Comparison of ENCODE assay signal across 8 cellular contexts in the genomic region with DNA sequence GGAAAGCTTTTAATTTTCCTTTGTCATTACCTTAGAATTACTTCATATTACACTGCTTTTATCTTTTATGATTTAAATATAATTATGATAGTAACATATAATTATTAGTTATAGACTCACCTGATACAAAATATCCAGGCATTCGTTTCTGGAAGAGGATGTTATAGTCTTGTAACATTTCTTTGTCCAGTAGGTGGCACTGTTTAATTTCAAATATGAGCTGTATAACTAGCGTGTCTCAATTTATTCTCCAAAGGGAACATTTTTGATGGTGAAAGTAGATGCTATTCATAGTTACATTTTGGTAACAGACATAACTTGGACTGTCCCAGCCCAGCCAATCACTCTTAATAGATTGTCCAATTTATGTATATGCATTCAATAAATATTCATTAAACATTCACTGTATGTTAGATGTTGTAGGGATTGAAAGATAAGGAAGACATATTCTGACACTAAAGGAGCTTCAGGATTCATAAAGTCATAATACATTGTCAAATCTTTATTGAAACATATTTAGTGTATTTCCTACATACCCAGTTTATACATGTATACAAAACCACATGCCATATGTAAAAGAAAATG. TPM values are rescaled to one million over a fixed set of nuclear protein-coding genes. Genes with fewer than 3 reads are reported as not detected.
A peak's percentile ranks its signal among the peaks of the same experiment; 100 is the strongest.
DNase-seq lines count a peak whose midpoint lies in the region; ATAC-seq, FAIRE-seq and TF ChIP-seq lines count a peak whose summit lies in the region.

No MANE protein-coding gene starts in this region.

- FAIRE-seq in astrocyte (lab: Jason Lieb, UNC): no peak

- H3K4me2 ChIP-seq in astrocyte (ENCODE audit: low read length): no peak overlapping the region

- TF ChIP-seq CTCF in AG04450 (IDR thresholded peaks at IDR 0.05; ENCODE audit: low read depth, low read length) (peak; percentile 62), astrocyte (IDR thresholded peaks at IDR 0.05; ENCODE audit: insufficient read depth, low read depth, low read length) (peak; percentile 53), stomach (IDR thresholded peaks at IDR 0.05) (peak in 5 of 7 experiments; percentile 13 to 58 (median 51))

- H3K4me1 Mint-ChIP-seq in astrocyte (ENCODE audit: low read depth, unreplicated experiment): no peaks in the 10 kb centered on the region

- peaks cover 4% of the 10 kb centered on the region for H3K27me3 Mint-ChIP-seq in astrocyte (ENCODE audit: low read depth, unreplicated experiment)

- no peaks in the 10 kb centered on the region for H4K20me1 ChIP-seq in astrocyte (ENCODE audit: insufficient read depth, low read length)

- H3K36me3 Mint-ChIP-seq in astrocyte (ENCODE audit: low read depth, unreplicated experiment): no peaks in the 10 kb centered on the region

- intact Hi-C loops in stomach (cut with DNase I; ENCODE audit: low total_unique reads): no loop called here

- H2AFZ ChIP-seq in astrocyte (ENCODE audit: low read depth, low read length): no peak overlapping the region

- POLR2A ChIA-PET in AG04450 (lab: Yijun Ruan, JAX): no interaction called here

- no peak overlapping the region for H3K4me3 Mint-ChIP-seq in astrocyte (ENCODE audit: unreplicated experiment)

- no peak for TF ChIP-seq EP300 in stomach (IDR thresholded peaks at IDR 0.05)

- CTCF ChIA-PET in AG04450 (lab: Charles Lee): interaction anchor here (0.5 to 4.9 kb wide), 55 partner anchors 9 to 1891 kb away, joined by 3 to 66 read pairs (median 4); a partner anchor contains a TSS

- H3K79me2 ChIP-seq in astrocyte (ENCODE audit: insufficient read depth, low read length): no peaks in the 10 kb centered on the region

- no peak overlapping the region for H3K27ac Mint-ChIP-seq in astrocyte (ENCODE audit: unreplicated experiment)

- peak; percentile 10 for DNase-seq in AG04450 (ENCODE audit: low read depth, low spot score)
- peak; percentile 26 for DNase-seq in NCI-H2171 treated with DMSO at 0.1 percent for 48 hours (lab: John Stamatoyannopoulos, UW)
- peak; percentile 22 for DNase-seq in astrocyte (ENCODE audit: low read depth)
- peak; percentile 32 for DNase-seq in hepatic stellate cell (ENCODE audit: low spot score)
- DNase-seq in stomach: no peak
- DNase-seq in COLO668 (lab: John Stamatoyannopoulos, UW; ENCODE audit: unreplicated experiment): no peak

- 1 to 2% (median 1%) methylated on average over 2 of the region's 2 CpGs for WGBS in stomach, 5 donors

- H3K9me3 ChIP-seq in AG04450 (ENCODE audit: control insufficient read depth, insufficient read depth, low read length): no peaks in the 10 kb centered on the region
- H3K9me3 ChIP-seq in astrocyte (ENCODE audit: insufficient read depth, low read depth, low read length): no peaks in the 10 kb centered on the region
- no peaks in the 10 kb centered on the region for H3K9me3 ChIP-seq in stomach

- H3K27me3 ChIP-seq in AG04450 (ENCODE audit: control insufficient read depth, insufficient read depth, low read length) (no peaks in the 10 kb centered on the region), astrocyte (ENCODE audit: insufficient read depth, low read length) (no peaks in the 10 kb centered on the region), stomach (no peaks in the 10 kb centered on the region)

- H3K9ac ChIP-seq in astrocyte (ENCODE audit: low read length): no peak overlapping the region

- ATAC-seq in GM18498 (IDR thresholded peaks at IDR 0.05; ENCODE audit: unreplicated experiment) (peak; percentile 71), HG02973 (IDR thresholded peaks at IDR 0.05; ENCODE audit: unreplicated experiment) (peak; percentile 83)

- no peak for TF ChIP-seq POLR2A in stomach (IDR thresholded peaks at IDR 0.05)

- H3K4me3 ChIP-seq in AG04450 (ENCODE audit: low read depth, low read length) (no peak overlapping the region), astrocyte (ENCODE audit: insufficient read depth, low read depth, low read length) (no peak overlapping the region), stomach (no peak overlapping the region)

- no peaks in the 10 kb centered on the region for H3K9me3 Mint-ChIP-seq in astrocyte (ENCODE audit: unreplicated experiment)

- H3K36me3 ChIP-seq in astrocyte (ENCODE audit: insufficient read depth, low read length) (no peaks in the 10 kb centered on the region), stomach (no peaks in the 10 kb centered on the region)

- H3K4me1 ChIP-seq in astrocyte (ENCODE audit: insufficient read depth, low read length) (no peaks in the 10 kb centered on the region), stomach (no peaks in the 10 kb centered on the region)

- H3K27ac ChIP-seq in AG04450 (ENCODE audit: low read depth, low read length) (no peak overlapping the region), astrocyte (ENCODE audit: low read depth, low read length) (no peak overlapping the region), stomach (no peak overlapping the region)

RNA-seq across cellular contexts. Expression of a gene that starts 19.2 kb away (rescaled TPM):
- polyA plus RNA-seq in AG04450 (2011; rRNA removed): 0.12 and 0.25 TPM in 2 replicates
- not detected in 2 replicates for polyA minus RNA-seq in AG04450 (2011; rRNA and poly(A)+ RNA removed)
- 0.75 and 0.86 TPM in 2 replicates for total RNA-seq in astrocyte
- not detected for total RNA-seq in stomach
- polyA plus RNA-seq in stomach: under 1 TPM in 1 of 3 donors, not detected in 2; 0.25 TPM

Comparison
In these comparisons a context has a peak if more than half of its experiments do, and no peak if none do; other contexts are left out.
1. DNase-seq: peak in AG04450 (single experiment), NCI-H2171 treated with DMSO at 0.1 percent for 48 hours (single experiment), astrocyte (single experiment) and hepatic stellate cell (single experiment); none in stomach (single experiment) and COLO668 (single experiment).
2. Peak in every context shown above with its lines, with median percentiles within 50 percentile points of each other: CTCF ChIP-seq.